ENCODE assay signal across 1 cellular context in genomic region chr16:17419266-17419665, GRCh38.
TF ChIP-seq lines count a peak whose summit lies in the region.

No MANE protein-coding gene starts in this region.

TF ChIP-seq in GM12878, 131 proteins besides CTCF, POLR2A, EP300 and RAD21:
- TF ChIP-seq ZBTB40 (IDR thresholded peaks at IDR 0.05; ENCODE audit: borderline replicate concordance) (peak; percentile 50), ESRRA (IDR thresholded peaks at IDR 0.05; ENCODE audit: low read length) (no peak)
